ENCODE assay signal across 9 cellular contexts in the genomic region with DNA sequence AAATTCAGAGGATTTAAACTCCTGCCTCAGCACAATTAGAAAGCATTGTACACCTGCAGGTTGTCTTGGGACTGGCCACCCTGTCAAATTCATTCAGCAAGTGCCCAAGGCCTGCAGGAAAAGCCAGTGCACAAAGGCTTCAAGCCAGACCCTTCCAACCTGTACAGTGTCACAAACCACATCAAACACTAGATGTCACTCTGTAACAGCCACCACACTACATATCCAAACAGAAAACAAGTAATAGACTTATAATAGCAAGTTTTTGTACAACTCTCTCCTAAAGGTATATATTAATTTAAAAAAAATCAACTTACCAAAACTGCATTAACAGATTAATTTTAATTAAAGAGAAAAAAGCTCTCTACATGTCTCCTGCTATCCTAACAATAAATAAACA. TPM values are rescaled to one million over a fixed set of nuclear protein-coding genes. Genes with fewer than 3 reads are reported as not detected.
DNase-seq lines count a peak whose midpoint lies in the region; ATAC-seq lines count a peak whose summit lies in the region.
"Had no signal": no experiment of that assay in that cellular context is flagged by ENCODE, and none has a peak within 500 bp of the region (broad histone marks: within the 10 kb centered on the region; RNA-seq: fewer than 3 reads in every experiment).

No MANE protein-coding gene starts in this region.

- no peaks in the 10 kb centered on the region for H3K9me3 Mint-ChIP-seq in activated naive CD4-positive, alpha-beta T cell treated with anti-CD3 and anti-CD28 coated beads, Interleukin-2, amount 10 ng/mL, durations not matched to agents 7 days and 5 days
- H3K9me3 Mint-ChIP-seq: activated naive CD4-positive, alpha-beta T cell treated with anti-CD3 and anti-CD28 coated beads, Interleukin-2, amount 50 U/mL, for 24 hours had no signal

- CTCF ChIA-PET in activated naive CD4-positive, alpha-beta T cell treated with anti-CD3 and anti-CD28 coated beads, Interleukin-2, amount 10 ng/mL, durations not matched to agents 7 days and 5 days (lab: Charles Lee) = interaction anchor here (1.4 to 2.7 kb wide), 3 partner anchors 10 to 159 kb away, joined by 4 to 27 read pairs (median 6); no protein-coding TSS in a partner anchor

- in situ Hi-C loops in T47D (cut with HindIII; ENCODE audit: low pct_unique_long_range_greater_than_20kb, low sequenced_read_pairs) = no loop called here

- H3K27ac Mint-ChIP-seq in activated naive CD4-positive, alpha-beta T cell treated with anti-CD3 and anti-CD28 coated beads, Interleukin-2, amount 10 ng/mL, durations not matched to agents 7 days and 5 days = no peak overlapping the region
- H3K27ac Mint-ChIP-seq: activated naive CD4-positive, alpha-beta T cell treated with anti-CD3 and anti-CD28 coated beads, Interleukin-2, amount 50 U/mL, for 24 hours had no signal

- no peaks in the 10 kb centered on the region for H3K27me3 Mint-ChIP-seq in activated naive CD4-positive, alpha-beta T cell treated with anti-CD3 and anti-CD28 coated beads, Interleukin-2, amount 10 ng/mL, durations not matched to agents 7 days and 5 days
- H3K27me3 Mint-ChIP-seq: activated naive CD4-positive, alpha-beta T cell treated with anti-CD3 and anti-CD28 coated beads, Interleukin-2, amount 50 U/mL, for 24 hours had no signal

- peak; percentile 22 for DNase-seq in activated naive CD4-positive, alpha-beta T cell treated with anti-CD3 and anti-CD28 coated beads, Interleukin-2, amount 10 ng/mL, durations not matched to agents 7 days and 5 days
- DNase-seq in activated naive CD4-positive, alpha-beta T cell treated with Interleukin-2 at 50 U/mL for 16 hours = no peak
- peak; percentile 76 for DNase-seq in NCI-H69 (lab: John Stamatoyannopoulos, UW)
- DNase-seq in T47D (ENCODE audit: low read depth in 1 of 2, low spot score in 1 of 2) = peak; percentile 20 to 70
- no peak for DNase-seq in left lobe of liver (ENCODE audit: low spot score)

- ATAC-seq in HG02981 (IDR thresholded peaks at IDR 0.05; ENCODE audit: unreplicated experiment) (peak; percentile 47), left lobe of liver (peak; percentile 91), HG02571 (IDR thresholded peaks at IDR 0.05; ENCODE audit: unreplicated experiment) (no peak), HG02840 (IDR thresholded peaks at IDR 0.05; ENCODE audit: low FRiP score, unreplicated experiment) (no peak)

- H3K36me3 Mint-ChIP-seq in activated naive CD4-positive, alpha-beta T cell treated with anti-CD3 and anti-CD28 coated beads, Interleukin-2, amount 10 ng/mL, durations not matched to agents 7 days and 5 days = peaks cover 4% of the 10 kb centered on the region

- peaks cover 25% of the 10 kb centered on the region for H3K4me1 Mint-ChIP-seq in activated naive CD4-positive, alpha-beta T cell treated with anti-CD3 and anti-CD28 coated beads, Interleukin-2, amount 10 ng/mL, durations not matched to agents 7 days and 5 days

- no peak overlapping the region for H3K4me3 Mint-ChIP-seq in activated naive CD4-positive, alpha-beta T cell treated with anti-CD3 and anti-CD28 coated beads, Interleukin-2, amount 10 ng/mL, durations not matched to agents 7 days and 5 days
- H3K4me3 Mint-ChIP-seq: activated naive CD4-positive, alpha-beta T cell treated with anti-CD3 and anti-CD28 coated beads, Interleukin-2, amount 50 U/mL, for 24 hours had no signal

RNA-seq across cellular contexts. Expression of a gene that starts 47.6 kb away (rescaled TPM):
- total RNA-seq in left lobe of liver = 52.0 TPM

Comparison
In these comparisons a context has a peak if more than half of its experiments do, and no peak if none do; other contexts are left out.
1. DNase-seq: peak in activated naive CD4-positive, alpha-beta T cell treated with anti-CD3 and anti-CD28 coated beads, Interleukin-2, amount 10 ng/mL, durations not matched to agents 7 days and 5 days (single experiment), NCI-H69 (single experiment) and T47D (2 of 2); none in activated naive CD4-positive, alpha-beta T cell treated with Interleukin-2 at 50 U/mL for 16 hours (single experiment) and left lobe of liver (single experiment).
2. ATAC-seq: peak in HG02981 (single experiment) and left lobe of liver (single experiment); none in HG02571 (single experiment) and HG02840 (single experiment).